In the genomic region with DNA sequence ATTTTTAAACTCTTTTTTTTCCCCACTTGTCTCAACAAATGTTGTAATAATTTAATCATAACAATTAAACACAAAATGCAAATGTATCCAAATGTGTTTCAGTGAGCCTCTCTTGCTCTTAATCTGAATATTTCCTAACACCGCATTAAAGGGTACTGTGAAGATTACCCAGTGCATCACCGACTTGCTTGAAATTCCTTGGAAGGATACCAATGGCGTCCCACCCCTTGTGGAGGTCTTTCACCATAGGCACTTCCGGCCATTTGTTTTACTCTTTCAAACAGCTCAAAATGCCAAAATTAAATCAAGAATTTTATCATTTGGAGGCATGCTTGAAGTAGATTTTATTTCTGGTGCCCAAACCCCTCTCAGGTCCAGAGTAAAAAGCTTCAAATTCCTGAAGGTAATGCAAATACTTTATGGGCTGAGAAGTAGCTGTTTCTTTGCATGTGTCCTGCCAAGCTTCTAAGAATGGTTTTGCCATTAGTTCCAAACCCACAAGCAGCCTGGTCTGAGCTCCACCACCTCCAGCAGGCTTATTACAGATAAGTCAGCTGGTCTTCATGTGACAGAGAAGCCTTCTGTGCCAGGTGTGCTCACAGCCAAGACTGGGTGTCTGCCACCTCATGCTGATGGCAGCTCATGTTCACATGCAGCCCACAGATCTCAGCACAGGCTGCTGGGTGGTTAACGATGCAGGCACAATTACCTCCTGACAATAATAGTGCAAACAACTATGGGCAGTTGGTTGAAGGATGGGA, we compare ENCODE assay signal across 10 cellular contexts. TPM values are rescaled to one million over a fixed set of nuclear protein-coding genes. Genes with fewer than 3 reads are reported as not detected.
DNase-seq lines count a peak whose midpoint lies in the region; ATAC-seq and TF ChIP-seq lines count a peak whose summit lies in the region.
"Had no signal": no experiment of that assay in that cellular context is flagged by ENCODE, and none has a peak within 500 bp of the region (broad histone marks: within the 10 kb centered on the region; RNA-seq: fewer than 3 reads in every experiment).

No MANE protein-coding gene starts in this region.

- H3K9me3 ChIP-seq in mammary epithelial cell (replicated peaks; ENCODE audit: insufficient read depth, low read length) (no peaks in the 10 kb centered on the region), breast epithelium (no peaks in the 10 kb centered on the region), aorta (ENCODE audit: control insufficient read depth, low read length) (no peaks in the 10 kb centered on the region)

- no peaks in the 10 kb centered on the region for H4K20me1 ChIP-seq in mammary epithelial cell (ENCODE audit: insufficient read depth, low read length)

- WGBS in mammary epithelial cell (ENCODE audit: low coverage, missing lambda C conversion rate) = 75% methylated on average over 5 of the region's 5 CpGs
- 12 to 23% methylated on average over 5 of the region's 5 CpGs for WGBS in aorta, 2 donors

- intact Hi-C loops in mammary epithelial cell (cut with micrococcal nuclease) (no loop called here), breast epithelium (cut with DNase I; ENCODE audit: low total_unique reads) (no loop called here), left ventricle myocardium superior (cut with micrococcal nuclease) (no loop called here), aorta (cut with DNase I) (no loop called here)

- no peak overlapping the region for H3K4me3 ChIP-seq in mammary epithelial cell (replicated peaks in 1 of 3; ENCODE audit: insufficient read depth in 1 of 3, low read depth in 2 of 3, low read length in 3 of 3)
- no peak overlapping the region for H3K4me3 ChIP-seq in breast epithelium
- no peak overlapping the region for H3K4me3 ChIP-seq in aorta (ENCODE audit: low read length in 2 of 2)

- H3K4me1 ChIP-seq in mammary epithelial cell (ENCODE audit: insufficient read depth, low read length) (no peaks in the 10 kb centered on the region), breast epithelium (no peaks in the 10 kb centered on the region), aorta (ENCODE audit: control insufficient read depth in 1 of 2, insufficient read depth in 2 of 2, low read length in 2 of 2) (peaks cover 0 to 7% of the 10 kb centered on the region in 2 donors)

- H3K36me3 ChIP-seq in mammary epithelial cell (ENCODE audit: insufficient read depth, low read length) = no peaks in the 10 kb centered on the region
- no peaks in the 10 kb centered on the region for H3K36me3 ChIP-seq in breast epithelium
- no peaks in the 10 kb centered on the region for H3K36me3 ChIP-seq in aorta (ENCODE audit: control insufficient read depth in 1 of 2, insufficient read depth in 2 of 2, low read length in 1 of 2)

- H3K79me2 ChIP-seq in mammary epithelial cell (ENCODE audit: insufficient read depth, low read length) = no peaks in the 10 kb centered on the region

- in situ Hi-C loops in mammary epithelial cell (cut with MboI; ENCODE audit: low sequenced_read_pairs in 2 of 2) = no loop called here

- no peak overlapping the region for H3K9ac ChIP-seq in mammary epithelial cell (ENCODE audit: insufficient read depth, low read length)

- TF ChIP-seq CTCF in mammary epithelial cell (conservative IDR thresholded peaks at IDR 0.05 in 1 of 2, IDR thresholded peaks at IDR 0.05 in 1 of 2; ENCODE audit: extremely low read depth in 1 of 2, insufficient read depth in 1 of 2, low read depth in 1 of 2, low read length in 2 of 2) (no peak), breast epithelium (IDR thresholded peaks at IDR 0.05) (no peak)

- DNase-seq in mammary epithelial cell = peak; percentile 56
- no peak for DNase-seq in breast epithelium (ENCODE audit: low spot score in 2 of 2)
- DNase-seq in SW480 (ENCODE audit: low spot score) = peak; percentile 49
- DNase-seq in left ventricle myocardium superior = peak; percentile 81
- DNase-seq in aorta = no peak
- DNase-seq in NK-92 (lab: John Stamatoyannopoulos, UW; ENCODE audit: unreplicated experiment) = no peak
- DNase-seq: activated CD4-positive, CD25-positive, alpha-beta regulatory T cell; effector memory CD8-positive, alpha-beta T cell had no signal

- H3K27ac ChIP-seq in mammary epithelial cell (ENCODE audit: insufficient read depth, low read depth, low read length) (no peak overlapping the region), breast epithelium (no peak overlapping the region), aorta (ENCODE audit: low read depth in 1 of 2, low read length in 2 of 2) (peak overlapping the region in 1 of 2 donors; percentile 64)

- CTCF ChIA-PET in mammary epithelial cell (lab: Charles Lee; ENCODE audit: low non-redundant PET) = no interaction called here

- dilution Hi-C loops in mammary epithelial cell (cut with HindIII; ENCODE audit: low sequenced_read_pairs) = loop anchor here (10.0 kb wide), 1 partner anchor 47 kb away; no protein-coding TSS in a partner anchor

- BruUV-seq in mammary epithelial cell (replicated peaks; lab: Mats Ljungman, UMichigan) = no TSS peak

- TF ChIP-seq POLR2A in breast epithelium (IDR thresholded peaks at IDR 0.05) = no peak

- no peak overlapping the region for H3K4me2 ChIP-seq in mammary epithelial cell (ENCODE audit: insufficient read depth, low read depth, low read length)

- H3K27me3 ChIP-seq in mammary epithelial cell (ENCODE audit: insufficient read depth, low read length) (no peaks in the 10 kb centered on the region), breast epithelium (no peaks in the 10 kb centered on the region), aorta (ENCODE audit: control insufficient read depth in 1 of 2, insufficient read depth in 2 of 2, low read length in 1 of 2) (no peaks in the 10 kb centered on the region)

- H2AFZ ChIP-seq in mammary epithelial cell (ENCODE audit: low read depth, low read length) = peak overlapping the region; percentile 38

- ATAC-seq in left ventricle myocardium superior (peak; percentile 99), aorta (ENCODE audit: low FRiP score) (peak; percentile 59), GM18502 (IDR thresholded peaks at IDR 0.05; ENCODE audit: poor library complexity, unreplicated experiment) (no peak), GM18511 (IDR thresholded peaks at IDR 0.05; ENCODE audit: unreplicated experiment) (no peak)
- ATAC-seq: effector memory CD8-positive, alpha-beta T cell had no signal

RNA-seq across cellular contexts. Expression of a gene that starts 16.4 kb away (rescaled TPM):
- total RNA-seq in mammary epithelial cell = 10 to 100 TPM; 71.3 to 83.5 TPM
- 23.8 TPM for polyA plus RNA-seq in mammary epithelial cell
- 14.9 TPM for polyA minus RNA-seq in mammary epithelial cell
- 10 to 100 TPM; 51.1 to 94.3 (median 72.4) TPM for total RNA-seq in breast epithelium
- 410 TPM for total RNA-seq in left ventricle myocardium superior
- total RNA-seq in aorta = 100 to 1,000 TPM in 1 of 2 donors, 10 to 100 TPM in 1; 52.5 to 101 TPM
- polyA plus RNA-seq in aorta = 10 to 100 TPM; 47.3 to 78.8 TPM

Comparison
In these comparisons a context has a peak if more than half of its experiments do, and no peak if none do; other contexts are left out.
1. DNase-seq: peak in mammary epithelial cell (single experiment), SW480 (single experiment) and left ventricle myocardium superior (single experiment); none in breast epithelium (0 of 2), aorta (0 of 2) and NK-92 (single experiment).
2. ATAC-seq: peak in left ventricle myocardium superior (single experiment) and aorta (single experiment); none in GM18502 (single experiment) and GM18511 (single experiment).